In the genomic region with DNA sequence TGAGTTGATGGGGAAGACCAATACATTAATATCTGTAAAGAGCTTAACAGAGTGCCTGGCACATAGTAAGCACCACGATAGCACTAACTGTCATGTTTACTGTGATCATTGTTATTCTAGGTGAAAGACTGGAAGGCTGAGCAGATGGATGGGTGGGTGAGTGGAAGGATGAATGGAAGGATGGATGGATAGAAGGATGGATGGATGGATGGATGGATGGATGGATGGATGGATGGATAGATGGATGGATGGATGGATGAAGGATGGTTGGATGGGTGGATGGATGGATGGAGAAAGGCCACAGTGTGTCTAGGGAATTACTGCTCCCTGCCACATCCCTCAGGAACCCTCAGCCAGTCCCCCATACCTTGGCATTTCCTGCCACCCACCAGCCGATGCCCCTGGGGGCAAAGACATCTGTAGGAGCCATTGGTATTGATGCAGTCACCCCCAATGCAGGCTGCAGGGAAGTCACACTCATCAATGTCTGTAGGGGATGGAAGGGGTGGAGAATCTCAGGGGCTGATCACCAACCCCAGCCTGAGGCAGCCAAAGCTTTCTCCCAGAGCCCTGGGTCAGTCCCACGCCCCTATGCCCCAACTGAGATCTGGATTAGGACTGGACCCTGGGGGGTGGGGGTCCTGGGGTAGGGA, we compare ENCODE assay signal across 11 cellular contexts.
"Had no signal": no experiment of that assay in that cellular context is flagged by ENCODE, and none has a peak within 500 bp of the region (broad histone marks: within the 10 kb centered on the region; RNA-seq: fewer than 3 reads in every experiment).

No MANE protein-coding gene starts in this region.

- H3K9me3 ChIP-seq: ascending aorta, gastroesophageal sphincter, left ventricle myocardium inferior, right atrium auricular region, thyroid gland had no signal

- H3K9me3 Mint-ChIP-seq: activated B cell treated with CpG ODN at 0.5 μM for 24 hours; activated T-cell treated with anti-CD3 and anti-CD28 coated beads, Interleukin-2, amount 50 U/mL, for 72 hours had no signal

- H3K27ac Mint-ChIP-seq: activated T-cell treated with anti-CD3 and anti-CD28 coated beads, Interleukin-2, amount 50 U/mL, for 72 hours had no signal

- H3K4me3 Mint-ChIP-seq: activated B cell treated with CpG ODN at 0.5 μM for 24 hours had no signal

- ATAC-seq: activated T-cell treated with anti-CD3 and anti-CD28 coated beads, Interleukin-2, amount 50 U/mL, for 72 hours; gastroesophageal sphincter had no signal

- H3K27me3 Mint-ChIP-seq: activated B cell treated with CpG ODN at 0.5 μM for 24 hours had no signal

- H3K27me3 ChIP-seq: ascending aorta, gastroesophageal sphincter, right atrium auricular region, thyroid gland had no signal

- H3K27ac ChIP-seq: right atrium auricular region, thyroid gland had no signal

- DNase-seq: activated B cell treated with CpG ODN at 0.5 μM for 24 hours; activated T-cell treated with anti-CD3 and anti-CD28 coated beads, Interleukin-2, amount 50 U/mL, for 72 hours; kidney; left ventricle myocardium inferior; mesendoderm; T-helper 1 cell; thyroid gland had no signal

- H3K4me3 ChIP-seq: ascending aorta, gastroesophageal sphincter, left ventricle myocardium inferior, right atrium auricular region, skin epidermis, thyroid gland had no signal
